8 cellular contexts compared by ENCODE assay signal in the genomic region with DNA sequence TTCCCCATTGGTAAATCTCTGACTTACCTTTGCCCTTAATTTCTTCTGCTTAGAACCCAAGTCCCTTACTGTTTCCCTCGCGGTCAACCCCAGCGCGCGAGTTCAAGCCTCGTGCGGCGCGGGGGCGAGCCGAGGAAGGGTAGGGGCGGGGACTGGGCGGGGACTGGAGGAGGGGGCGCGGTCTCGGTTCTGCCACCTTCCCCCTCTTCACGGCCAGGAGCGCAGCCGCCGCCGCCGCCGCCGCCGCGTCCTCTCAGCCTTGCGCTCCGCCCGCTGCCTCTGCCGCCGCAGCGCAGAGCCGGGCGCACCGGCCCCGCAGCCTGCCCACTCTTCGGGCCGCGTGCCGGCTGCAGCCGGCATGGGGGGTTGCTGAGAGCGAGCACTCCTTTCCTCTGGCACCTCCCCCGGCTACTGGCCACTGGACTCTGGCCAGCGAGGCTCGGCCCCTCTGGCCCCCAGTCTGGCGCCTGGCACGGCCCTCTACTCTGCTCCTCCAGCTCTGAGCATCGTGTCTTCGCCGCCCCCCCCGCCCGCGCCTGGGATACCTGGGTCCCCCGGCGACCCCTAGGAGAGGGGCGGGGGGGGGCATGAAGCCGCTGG. TPM values are rescaled to one million over a fixed set of nuclear protein-coding genes. Genes with fewer than 3 reads are reported as not detected.
A peak's percentile ranks its signal among the peaks of the same experiment; 100 is the strongest.
DNase-seq lines count a peak whose midpoint lies in the region; ATAC-seq and TF ChIP-seq lines count a peak whose summit lies in the region.

A gene with protein sequence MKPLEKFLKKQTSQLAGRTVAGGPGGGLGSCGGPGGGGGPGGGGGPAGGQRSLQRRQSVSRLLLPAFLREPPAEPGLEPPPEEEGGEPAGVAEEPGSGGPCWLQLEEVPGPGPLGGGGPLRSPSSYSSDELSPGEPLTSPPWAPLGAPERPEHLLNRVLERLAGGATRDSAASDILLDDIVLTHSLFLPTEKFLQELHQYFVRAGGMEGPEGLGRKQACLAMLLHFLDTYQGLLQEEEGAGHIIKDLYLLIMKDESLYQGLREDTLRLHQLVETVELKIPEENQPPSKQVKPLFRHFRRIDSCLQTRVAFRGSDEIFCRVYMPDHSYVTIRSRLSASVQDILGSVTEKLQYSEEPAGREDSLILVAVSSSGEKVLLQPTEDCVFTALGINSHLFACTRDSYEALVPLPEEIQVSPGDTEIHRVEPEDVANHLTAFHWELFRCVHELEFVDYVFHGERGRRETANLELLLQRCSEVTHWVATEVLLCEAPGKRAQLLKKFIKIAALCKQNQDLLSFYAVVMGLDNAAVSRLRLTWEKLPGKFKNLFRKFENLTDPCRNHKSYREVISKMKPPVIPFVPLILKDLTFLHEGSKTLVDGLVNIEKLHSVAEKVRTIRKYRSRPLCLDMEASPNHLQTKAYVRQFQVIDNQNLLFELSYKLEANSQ (plus strand): TSS at position 196 of the 600 bp plus-strand sequence. CDS start 392 bp downstream, at position 588.

- peak; percentile 16 for DNase-seq in NCI-H1694 treated with DMSO at 0.1 percent for 48 hours (lab: John Stamatoyannopoulos, UW)
- no peak for DNase-seq in NCI-H1694 (lab: John Stamatoyannopoulos, UW)
- DNase-seq in NCI-H1930 (lab: John Stamatoyannopoulos, UW): peak; percentile 50 to 63
- DNase-seq in activated CD4-positive, alpha-beta T cell treated with anti-CD3 and anti-CD28 coated beads for 48 hours: peak; percentile 91
- no peak for DNase-seq in chondrocyte (ENCODE audit: low spot score)
- DNase-seq in left kidney (ENCODE audit: low read depth, low spot score): peak; percentile 92
- DNase-seq in stimulated activated CD4-positive, alpha-beta T cell treated with anti-CD3 and anti-CD28 coated beads, Interleukin-2, amount 100 ng/mL, for 48 hours: peak; percentile 82 to 84

- H3K36me3 Mint-ChIP-seq in chondrocyte (ENCODE audit: low read depth): peaks cover 8% of the 10 kb centered on the region

- no peaks in the 10 kb centered on the region for H3K9me3 Mint-ChIP-seq in chondrocyte (ENCODE audit: low read depth)

- TF ChIP-seq CTCF in chondrocyte (IDR thresholded peaks at IDR 0.05): no peak

- no peak within 1 kb of the TSS for H3K27ac Mint-ChIP-seq in chondrocyte (ENCODE audit: unreplicated experiment)

- H3K27me3 Mint-ChIP-seq in chondrocyte (ENCODE audit: low read depth): no peaks in the 10 kb centered on the region

- ATAC-seq in GM21786 (IDR thresholded peaks at IDR 0.05; ENCODE audit: unreplicated experiment): no peak

- peaks cover 21% of the 10 kb centered on the region for H3K4me1 Mint-ChIP-seq in chondrocyte (ENCODE audit: low read depth)

- H3K4me3 Mint-ChIP-seq in chondrocyte (ENCODE audit: unreplicated experiment): peak within 1 kb of the TSS; percentile 40

RNA-seq across cellular contexts. Expression of the gene that starts here (rescaled TPM):
- total RNA-seq in chondrocyte: 3.6 to 5.5 TPM (median 3.9 TPM) in 3 replicates

Comparison
In these comparisons a context has a peak if more than half of its experiments do, and no peak if none do; other contexts are left out.
1. DNase-seq: peak in NCI-H1694 treated with DMSO at 0.1 percent for 48 hours (single experiment), NCI-H1930 (2 of 2), activated CD4-positive, alpha-beta T cell treated with anti-CD3 and anti-CD28 coated beads for 48 hours (single experiment), left kidney (single experiment) and stimulated activated CD4-positive, alpha-beta T cell treated with anti-CD3 and anti-CD28 coated beads, Interleukin-2, amount 100 ng/mL, for 48 hours (2 of 2); none in NCI-H1694 (single experiment) and chondrocyte (single experiment).